8 cellular contexts compared by ENCODE assay signal in genomic region chr2:99337931-99338580, GRCh38. TPM values are rescaled to one million over a fixed set of nuclear protein-coding genes. Genes with fewer than 3 reads are reported as not detected.
A peak's percentile ranks its signal among the peaks of the same experiment; 100 is the strongest.
DNase-seq lines count a peak whose midpoint lies in the region; ATAC-seq, FAIRE-seq and TF ChIP-seq lines count a peak whose summit lies in the region.

No MANE protein-coding gene starts in this region.

- WGBS in GM12878 (ENCODE audit: insufficient coverage, insufficient replicate concordance, low lambda C conversion rate, missing lambda C conversion rate) = 1% methylated on average over 20 of the region's 20 CpGs
- WGBS in right lobe of liver (ENCODE audit: insufficient coverage, low coverage, low lambda C conversion rate, missing lambda C conversion rate) = 1% methylated on average over 20 of the region's 20 CpGs

- POLR2A ChIA-PET in GM12878 (lab: Charles Lee) (interaction anchor here (0.9 to 3.6 kb wide), 6 partner anchors 10 to 197 kb away, joined by 3 to 30 read pairs (median 4); partner anchors contain the start of genes C2orf15, LIPT1 and TSGA10), HEK293T (lab: Yijun Ruan, JAX) (interaction anchor here (0.5 to 3.2 kb wide), 9 partner anchors 8 to 983 kb away, joined by 3 to 17 read pairs (median 4); partner anchors contain the start of genes MITD1 and MRPL30)

- DNase-seq in A172 (ENCODE audit: low spot score) (peak; percentile 14), Karpas-422 (peak; percentile 70), GM12878 (ENCODE audit: low read depth, low spot score) (no peak), right lobe of liver (no peak), HEK293T (ENCODE audit: extremely low spot score) (no peak), occipital lobe (lab: John Stamatoyannopoulos, UW) (no peak)
- DNase-seq in stimulated activated CD4-positive, alpha-beta T cell treated with anti-CD3 and anti-CD28 coated beads, Interleukin-12 subunit alpha, Interleukin-12 subunit beta, amount 100 ng/mL, for 4 hours = no peak

- TF ChIP-seq RAD21 in GM12878 (IDR thresholded peaks at IDR 0.05; ENCODE audit: insufficient read depth, low read depth, low read length) = no peak

- H2AFZ ChIP-seq in Karpas-422 (ENCODE audit: low read length) = peak overlapping the region; percentile 28; the same call in 1 of the 2 replicates
- H2AFZ ChIP-seq in GM12878 (ENCODE audit: control insufficient read depth, low read depth, low read length) = peak overlapping the region; percentile 61

- no peaks in the 10 kb centered on the region for H3K27me3 ChIP-seq in Karpas-422 (ENCODE audit: low read length)
- H3K27me3 ChIP-seq in GM12878 (replicated peaks in 1 of 2; ENCODE audit: control insufficient read depth in 2 of 2, insufficient read depth in 2 of 2, low read length in 1 of 2) = no peaks in the 10 kb centered on the region
- H3K27me3 ChIP-seq in right lobe of liver = no peaks in the 10 kb centered on the region

- peaks cover 60% of the 10 kb centered on the region for H3K4me1 ChIP-seq in Karpas-422 (ENCODE audit: low read length)
- H3K4me1 ChIP-seq in GM12878 (ENCODE audit: control insufficient read depth, insufficient read depth, low read length) = peaks cover 5% of the 10 kb centered on the region
- peaks cover 0 to 35% (median 12%) of the 10 kb centered on the region in 4 donors for H3K4me1 ChIP-seq in right lobe of liver

- TSS peak; percentile 73 for BruUV-seq in GM12878 (replicated peaks; lab: Mats Ljungman, UMichigan)

- TF ChIP-seq POLR2A in GM12878 (IDR thresholded peaks at IDR 0.05; ENCODE audit: low read depth, low read length) (no peak), right lobe of liver (IDR thresholded peaks at IDR 0.05) (no peak)

- H3K4me3 ChIP-seq in GM08714 (ENCODE audit: low read length) (peak overlapping the region; percentile 90), Karpas-422 (ENCODE audit: low read length) (peak overlapping the region; percentile 94), GM12878 (peak overlapping the region; percentile 89), right lobe of liver (peak overlapping the region; percentile 76 to 96 (median 90))

- RAD21 ChIA-PET in GM12878 (lab: Charles Lee; ENCODE audit: unreplicated experiment) = interaction anchor here (1.0 to 4.5 kb wide), 4 partner anchors 9 to 197 kb away, joined by 3 to 29 read pairs (median 7); partner anchors contain the start of gene C2orf15

- intact Hi-C loops in GM12878 (cut with micrococcal nuclease; ENCODE audit: unreplicated experiment) = loop anchor here (5.0 kb wide), 1 partner anchor 251 kb away; no protein-coding TSS in a partner anchor
- intact Hi-C loops in right lobe of liver (cut with DNase I) = no loop called here

- peak; percentile 14 for ATAC-seq in GM12878
- ATAC-seq in right lobe of liver = no peak

- H3K4me2 ChIP-seq in Karpas-422 (ENCODE audit: low read depth, low read length, poor library complexity, severe bottlenecking) (peak overlapping the region; percentile 95), GM12878 (ENCODE audit: control insufficient read depth, insufficient read depth) (peak overlapping the region; percentile 58; the same call in 1 of the 2 replicates)

- H3K27ac ChIP-seq in Karpas-422 (ENCODE audit: low read length) (peak overlapping the region; percentile 93), GM12878 (ENCODE audit: control insufficient read depth, insufficient read depth) (peak overlapping the region; percentile 98), right lobe of liver (peak overlapping the region; percentile 74 to 82 (median 78))

- H3K79me2 ChIP-seq in Karpas-422 (ENCODE audit: low read length) = peaks cover 89% of the 10 kb centered on the region
- peaks cover 84% of the 10 kb centered on the region for H3K79me2 ChIP-seq in GM12878 (ENCODE audit: control insufficient read depth, insufficient read depth, low read length)

- TF ChIP-seq CTCF in GM12878 (IDR thresholded peaks at IDR 0.05 in 2 of 3, conservative IDR thresholded peaks at IDR 0.05 in 1 of 3; ENCODE audit: control insufficient read depth in 2 of 3, extremely low read depth in 1 of 3, insufficient read depth in 1 of 3, low read depth in 3 of 3, low read length in 3 of 3) (no peak), right lobe of liver (IDR thresholded peaks at IDR 0.05) (no peak)

- H3K9me2 ChIP-seq in Karpas-422 (replicated peaks; ENCODE audit: insufficient read depth, low read length) = no peaks in the 10 kb centered on the region

- FAIRE-seq in GM12878 (lab: Jason Lieb, UNC) = no peak

- peaks cover 58% of the 10 kb centered on the region for H4K20me1 ChIP-seq in Karpas-422 (ENCODE audit: insufficient read depth, low read depth, low read length)
- H4K20me1 ChIP-seq in GM12878 (ENCODE audit: control insufficient read depth, insufficient read depth) = no peaks in the 10 kb centered on the region

- H3K9ac ChIP-seq in Karpas-422 (ENCODE audit: low read length) (peak overlapping the region; percentile 95), GM12878 (ENCODE audit: control insufficient read depth, insufficient read depth, low read length) (peak overlapping the region; percentile 85)

- in situ Hi-C loops in GM12878 (cut with MboI) = no loop called here

- CTCF ChIA-PET in GM12878 (lab: Yijun Ruan, JAX) = interaction anchor here (1.1 to 2.7 kb wide), 8 partner anchors 8 to 197 kb away, joined by 3 to 15 read pairs (median 6); partner anchors contain the start of gene C2orf15
- CTCF ChIA-PET in HEK293T (lab: Yijun Ruan, JAX) = interaction anchor here (0.5 to 1.4 kb wide), 3 partner anchors 12 to 206 kb away, joined by 3 to 5 read pairs (median 4); no protein-coding TSS in a partner anchor

- H3K9me3 ChIP-seq in Karpas-422 (ENCODE audit: low read length) (no peaks in the 10 kb centered on the region), GM12878 (replicated peaks; ENCODE audit: control insufficient read depth, insufficient read depth, low read length) (no peaks in the 10 kb centered on the region), right lobe of liver (no peaks in the 10 kb centered on the region)

- H3K36me3 ChIP-seq in Karpas-422 (ENCODE audit: insufficient read depth, low read length) (peaks cover 7% of the 10 kb centered on the region), GM12878 (ENCODE audit: control insufficient read depth in 2 of 2, insufficient read depth in 2 of 2, low read length in 1 of 2) (peaks cover 0 to 3% of the 10 kb centered on the region in 2 experiments; a peak in 1 of 4 replicates), right lobe of liver (no peaks in the 10 kb centered on the region)

- no peak for TF ChIP-seq EP300 in GM12878 (IDR thresholded peaks at IDR 0.05; ENCODE audit: borderline replicate concordance in 1 of 2, control insufficient read depth in 1 of 2, low read depth in 2 of 2, low read length in 2 of 2)

- SMC1A ChIA-PET in GM12878 (lab: Charles Lee; ENCODE audit: uncharacterized antibody, unreplicated experiment) = interaction anchor here (0.8 to 5.6 kb wide), 6 partner anchors 10 to 158 kb away, joined by 3 to 32 read pairs (median 6); no protein-coding TSS in a partner anchor

RNA-seq across cellular contexts. Expression of gene EIF5B, which starts 0.9 kb away (rescaled TPM):
- 17.2 and 19.1 TPM in 2 replicates for total RNA-seq in A172 (2014; rRNA removed; shearing (Covaris generic))
- total RNA-seq in Karpas-422 (2014; rRNA removed; shearing (Covaris generic); ENCODE audit: low replicate concordance) = 20.5 and 35.5 TPM in 2 replicates
- total RNA-seq in GM12878 (2013; cell fraction: nucleolus; rRNA removed) = 71.7 and 75.7 TPM in 2 replicates
- total RNA-seq in GM12878 (2014; rRNA removed) (37.6 and 42.0 TPM in 2 replicates), GM12878 (2014; rRNA removed; fragmentation: Illumina TruSeq; extraction: Trizol) (33.9 and 38.7 TPM in 2 replicates), GM12878 (2021) (47.0 and 53.8 TPM in 2 replicates), right lobe of liver (10 to 100 TPM; 10.2 to 18.8 (median 17.4) TPM), occipital lobe (16.2 TPM)
- 26.3 TPM for polyA plus RNA-seq in GM12878 (2011; ENCODE audit: low read depth)
- polyA plus RNA-seq in GM12878 (2011; rRNA removed) (21.7 and 22.1 TPM in 2 replicates), GM12878 (2014; fragmentation: Illumina TruSeq; extraction: Trizol) (119 and 143 TPM in 2 replicates), GM12878 (2014; fragmentation: Nextera tagmentation; extraction: Ambion mirVana) (10 to 100 TPM; 38.2 to 52.4 TPM), GM12878 (2014; rRNA removed) (36.7 and 37.2 TPM in 2 replicates), GM12878 (2016; fragmentation: Nextera tagmentation; extraction: Ambion mirVana) (10 to 100 TPM; 43.5 to 46.7 TPM)
- 13.9 and 23.8 TPM in 2 replicates for polyA plus RNA-seq in GM12878 (2011; cell fraction: cytosol; rRNA removed)
- polyA plus RNA-seq in GM12878 (2011; cell fraction: nucleus; rRNA removed) = 30.4 and 39.6 TPM in 2 replicates
- 49.7 and 50.1 TPM in 2 replicates for polyA plus RNA-seq in GM12878 (2012)
- 45.9 and 49.7 TPM in 2 replicates for polyA minus RNA-seq in GM12878 (2011; rRNA and poly(A)+ RNA removed)
- 5.3 and 7.8 TPM in 2 replicates for polyA minus RNA-seq in GM12878 (2011; cell fraction: cytosol; rRNA and poly(A)+ RNA removed)
- 34.8 and 50.1 TPM in 2 replicates for polyA minus RNA-seq in GM12878 (2011; cell fraction: nucleus; rRNA and poly(A)+ RNA removed)

RNA-seq across cellular contexts. Expression of gene TXNDC9, which starts 1.9 kb away (rescaled TPM):
- 197 and 209 TPM in 2 replicates for total RNA-seq in A172 (2014; rRNA removed; shearing (Covaris generic))
- 19.0 and 57.2 TPM in 2 replicates for total RNA-seq in Karpas-422 (2014; rRNA removed; shearing (Covaris generic); ENCODE audit: low replicate concordance)
- 57.0 and 64.5 TPM in 2 replicates for total RNA-seq in GM12878 (2013; cell fraction: nucleolus; rRNA removed)
- total RNA-seq in GM12878 (2014; rRNA removed) (37.4 and 45.4 TPM in 2 replicates), GM12878 (2014; rRNA removed; fragmentation: Illumina TruSeq; extraction: Trizol) (48.2 and 53.1 TPM in 2 replicates), GM12878 (2021) (26.6 and 28.8 TPM in 2 replicates), right lobe of liver (10 to 100 TPM; 10.9 to 33.1 (median 14.1) TPM), occipital lobe (55.1 TPM)
- polyA plus RNA-seq in GM12878 (2011; ENCODE audit: low read depth) = 14.9 TPM
- polyA plus RNA-seq in GM12878 (2011; rRNA removed) (37.0 and 57.1 TPM in 2 replicates), GM12878 (2014; fragmentation: Illumina TruSeq; extraction: Trizol) (48.6 and 56.8 TPM in 2 replicates), GM12878 (2014; fragmentation: Nextera tagmentation; extraction: Ambion mirVana) (100 to 1,000 TPM; 136 to 170 TPM), GM12878 (2014; rRNA removed) (23.0 and 27.0 TPM in 2 replicates), GM12878 (2016; fragmentation: Nextera tagmentation; extraction: Ambion mirVana) (10 to 100 TPM; 76.0 to 77.3 TPM)
- 17.3 and 20.7 TPM in 2 replicates for polyA plus RNA-seq in GM12878 (2011; cell fraction: cytosol; rRNA removed)
- polyA plus RNA-seq in GM12878 (2011; cell fraction: nucleus; rRNA removed) = 15.2 and 15.7 TPM in 2 replicates
- 18.2 and 19.3 TPM in 2 replicates for polyA plus RNA-seq in GM12878 (2012)
- polyA minus RNA-seq in GM12878 (2011; rRNA and poly(A)+ RNA removed) = 18.5 and 18.9 TPM in 2 replicates
- 5.1 and 7.4 TPM in 2 replicates for polyA minus RNA-seq in GM12878 (2011; cell fraction: cytosol; rRNA and poly(A)+ RNA removed)
- 9.7 and 19.8 TPM in 2 replicates for polyA minus RNA-seq in GM12878 (2011; cell fraction: nucleus; rRNA and poly(A)+ RNA removed)

RNA-seq across cellular contexts. Expression of gene LYG1, which starts 37.1 kb away (rescaled TPM):
- not detected in 2 replicates for total RNA-seq in A172 (2014; rRNA removed; shearing (Covaris generic))
- total RNA-seq in Karpas-422 (2014; rRNA removed; shearing (Covaris generic); ENCODE audit: low replicate concordance) = 2.4 and 2.7 TPM in 2 replicates
- total RNA-seq in GM12878 (2013; cell fraction: nucleolus; rRNA removed) = 1.3 and 1.9 TPM in 2 replicates
- total RNA-seq in GM12878 (2014; rRNA removed) (0.34 and 0.60 TPM in 2 replicates), GM12878 (2014; rRNA removed; fragmentation: Illumina TruSeq; extraction: Trizol) (0.27 and 0.41 TPM in 2 replicates), GM12878 (2021) (0.21 TPM in 1 of 2 replicates, not detected in the other), right lobe of liver (under 1 TPM in 5 of 6 experiments, not detected in 1; 0.25 to 1.00 (median 0.64) TPM), occipital lobe (0.47 TPM)
- 0.88 TPM for polyA plus RNA-seq in GM12878 (2011; ENCODE audit: low read depth)
- polyA plus RNA-seq in GM12878 (2011; rRNA removed) (1.3 TPM in 2 replicates), GM12878 (2014; fragmentation: Illumina TruSeq; extraction: Trizol) (0.88 and 1.8 TPM in 2 replicates), GM12878 (2014; fragmentation: Nextera tagmentation; extraction: Ambion mirVana) (1 to 10 TPM in 1 of 2 experiments, under 1 TPM in 1; 0.79 to 1.2 TPM), GM12878 (2014; rRNA removed) (0.70 and 0.72 TPM in 2 replicates), GM12878 (2016; fragmentation: Nextera tagmentation; extraction: Ambion mirVana) (under 1 TPM; 0.33 to 0.83 TPM)
- 0.72 and 1.3 TPM in 2 replicates for polyA plus RNA-seq in GM12878 (2011; cell fraction: cytosol; rRNA removed)
- polyA plus RNA-seq in GM12878 (2011; cell fraction: nucleus; rRNA removed) = 4.4 and 6.0 TPM in 2 replicates
- 0.60 and 0.70 TPM in 2 replicates for polyA plus RNA-seq in GM12878 (2012)
- 0.37 and 1.3 TPM in 2 replicates for polyA minus RNA-seq in GM12878 (2011; rRNA and poly(A)+ RNA removed)
- polyA minus RNA-seq in GM12878 (2011; cell fraction: cytosol; rRNA and poly(A)+ RNA removed) = not detected in 2 replicates
- polyA minus RNA-seq in GM12878 (2011; cell fraction: nucleus; rRNA and poly(A)+ RNA removed) = 0.60 and 1.3 TPM in 2 replicates

Comparison
In these comparisons a context has a peak if more than half of its experiments do, and no peak if none do; other contexts are left out.
1. DNase-seq: peak in A172 (single experiment) and Karpas-422 (single experiment); none in GM12878 (single experiment), right lobe of liver (0 of 3), HEK293T (single experiment), stimulated activated CD4-positive, alpha-beta T cell treated with anti-CD3 and anti-CD28 coated beads, Interleukin-12 subunit alpha, Interleukin-12 subunit beta, amount 100 ng/mL, for 4 hours (single experiment) and occipital lobe (single experiment).
2. Peak in every context shown above with its lines, with median percentiles within 50 percentile points of each other: H3K4me3 ChIP-seq and H3K27ac ChIP-seq.